11 cellular contexts compared by ENCODE assay signal in genomic region chr12:2013527-2014223, GRCh38. TPM values are rescaled to one million over a fixed set of nuclear protein-coding genes. Genes with fewer than 3 reads are reported as not detected.
A peak's percentile ranks its signal among the peaks of the same experiment; 100 is the strongest.
DNase-seq lines count a peak whose midpoint lies in the region; ATAC-seq and TF ChIP-seq lines count a peak whose summit lies in the region.
"Had no signal": no experiment of that assay in that cellular context is flagged by ENCODE, and none has a peak within 500 bp of the region (broad histone marks: within the 10 kb centered on the region; RNA-seq: fewer than 3 reads in every experiment).

No MANE protein-coding gene starts in this region.

- H3K4me1 ChIP-seq in adrenal gland (replicated peaks in 1 of 2), result peaks cover 16 to 28% of the 10 kb centered on the region in 2 donors
- H3K4me1 ChIP-seq in heart left ventricle, result peaks cover 11 to 85% (median 50%) of the 10 kb centered on the region in 12 donors
- peaks cover 5 to 50% (median 7%) of the 10 kb centered on the region in 4 donors for H3K4me1 ChIP-seq in transverse colon

- H3K4me3 ChIP-seq in adrenal gland (no peak overlapping the region), heart left ventricle (no peak overlapping the region), transverse colon (no peak overlapping the region)

- 11 to 18% (median 15%) methylated on average over 4 of the region's 4 CpGs for WGBS in adrenal gland, 4 donors
- 3 to 19% (median 13%) methylated on average over 4 of the region's 4 CpGs for WGBS in heart left ventricle, 4 donors
- WGBS in transverse colon (ENCODE audit: low coverage in 1 of 2), 2 donors, result 37 to 63% methylated on average over 3 to 4 of the region's 4 CpGs

- ATAC-seq in heart left ventricle (peak; percentile 82 to 91 (median 90)), HG02852 (IDR thresholded peaks at IDR 0.05; ENCODE audit: unreplicated experiment) (no peak)

- H3K36me3 ChIP-seq in adrenal gland (replicated peaks in 1 of 2) (no peaks in the 10 kb centered on the region), heart left ventricle (no peaks in the 10 kb centered on the region), transverse colon (no peaks in the 10 kb centered on the region)

- TF ChIP-seq POLR2A in adrenal gland (IDR thresholded peaks at IDR 0.05) (no peak), heart left ventricle (IDR thresholded peaks at IDR 0.05) (no peak), transverse colon (IDR thresholded peaks at IDR 0.05) (no peak)

- H3K9me3 ChIP-seq in adrenal gland (replicated peaks in 1 of 3) (no peaks in the 10 kb centered on the region), heart left ventricle (no peaks in the 10 kb centered on the region), transverse colon (no peaks in the 10 kb centered on the region)

- H3K27me3 ChIP-seq in adrenal gland (no peaks in the 10 kb centered on the region), heart left ventricle (no peaks in the 10 kb centered on the region), transverse colon (no peaks in the 10 kb centered on the region)

- TF ChIP-seq CTCF in adrenal gland (IDR thresholded peaks at IDR 0.05) (peak in 4 of 6 experiments; percentile 22 to 32 (median 24)), heart left ventricle (IDR thresholded peaks at IDR 0.05) (peak in 5 of 12 donors; percentile 10 to 46 (median 23)), transverse colon (IDR thresholded peaks at IDR 0.05) (no peak)

- peak; percentile 69 to 88 (median 79) for DNase-seq in adrenal gland
- DNase-seq in heart left ventricle, result peak in 4 of 5 donors; percentile 56 to 80 (median 69)
- DNase-seq in midbrain (lab: John Stamatoyannopoulos, UW), result peak; percentile 49
- DNase-seq in transverse colon, result no peak
- DNase-seq in NCI-H524 treated with DMSO at 0.1 percent for 48 hours (lab: John Stamatoyannopoulos, UW), result no peak
- no peak for DNase-seq in activated CD4-positive, CD25-positive, alpha-beta regulatory T cell (lab: John Stamatoyannopoulos, UW)
- no peak for DNase-seq in NK-92 (lab: John Stamatoyannopoulos, UW; ENCODE audit: unreplicated experiment)
- DNase-seq: activated CD4-positive, alpha-beta T cell treated with anti-CD3 and anti-CD28 coated beads for 48 hours; COR-L47 had no signal

- intact Hi-C loops in adrenal gland (cut with DNase I), result no loop called here
- intact Hi-C loops in heart left ventricle (cut with DNase I), result no loop called here
- intact Hi-C loops in transverse colon (cut with DNase I; ENCODE audit: low total_unique reads), result no loop called here

- H3K27ac ChIP-seq in adrenal gland (peak overlapping the region; percentile 67 to 87 (median 73)), heart left ventricle (peak overlapping the region in 11 of 12 donors; percentile 58 to 77 (median 71)), transverse colon (peak overlapping the region; percentile 21 to 76 (median 74))

- TF ChIP-seq EP300 in transverse colon (IDR thresholded peaks at IDR 0.05; ENCODE audit: low read depth), result no peak

- in situ Hi-C loops in transverse colon (cut with MboI; ENCODE audit: low pct_ligation_motif_present in 1 of 4, low pct_unique_long_range_greater_than_20kb in 1 of 4, low sequenced_read_pairs in 3 of 4), result no loop called here

RNA-seq across cellular contexts. Expression of gene DCP1B, which starts 9.4 kb away (rescaled TPM):
- total RNA-seq in adrenal gland, result 10 to 100 TPM; 12.4 to 47.9 (median 37.5) TPM
- polyA plus RNA-seq in adrenal gland, result 10 to 100 TPM; 12.4 to 29.0 (median 13.3) TPM
- 1 to 10 TPM; 1.4 to 5.4 (median 2.4) TPM for total RNA-seq in heart left ventricle
- polyA plus RNA-seq in heart left ventricle, result 1 to 10 TPM; 1.3 to 5.7 TPM
- total RNA-seq in transverse colon, result 10 to 100 TPM; 17.3 to 26.2 (median 20.6) TPM

RNA-seq across cellular contexts. Expression of gene CACNA1C, which starts 39.1 kb away (rescaled TPM):
- total RNA-seq in adrenal gland (1 to 10 TPM; 2.4 to 5.8 (median 3.7) TPM), heart left ventricle (100 to 1,000 TPM in 8 of 9 donors, 10 to 100 TPM in 1; 77.6 to 196 (median 165) TPM), transverse colon (10 to 100 TPM; 18.8 to 35.2 (median 24.8) TPM)
- polyA plus RNA-seq in adrenal gland (1 to 10 TPM; 2.0 to 5.4 (median 2.4) TPM), heart left ventricle (10 to 100 TPM; 41.9 to 68.2 TPM)
- total RNA-seq: epithelial cell of proximal tubule had no signal

Comparison
In these comparisons a context has a peak if more than half of its experiments do, and no peak if none do; other contexts are left out.
1. DNase-seq: peak in adrenal gland (7 of 7), heart left ventricle (4 of 5) and midbrain (single experiment); none in transverse colon (single experiment), NCI-H524 treated with DMSO at 0.1 percent for 48 hours (single experiment), activated CD4-positive, CD25-positive, alpha-beta regulatory T cell (0 of 4) and NK-92 (single experiment).
2. CTCF ChIP-seq: peak in adrenal gland (4 of 6); none in transverse colon (0 of 5).
3. Peak in every context shown above with its lines, with median percentiles within 50 percentile points of each other: H3K27ac ChIP-seq.